ENCODE assay signal across 7 cellular contexts in genomic region chr11:57547854-57548377, GRCh38. TPM values are rescaled to one million over a fixed set of nuclear protein-coding genes. Genes with fewer than 3 reads are reported as not detected.
DNase-seq lines count a peak whose midpoint lies in the region; ATAC-seq and TF ChIP-seq lines count a peak whose summit lies in the region.

No MANE protein-coding gene starts in this region.

- H3K4me1 ChIP-seq in ovary (ENCODE audit: insufficient read depth) = peaks cover 9% of the 10 kb centered on the region

- no peaks in the 10 kb centered on the region for H3K9me3 ChIP-seq in ovary

- H3K4me1 Mint-ChIP-seq in glutamatergic neuron (ENCODE audit: low read depth, unreplicated experiment) = peaks cover 3% of the 10 kb centered on the region

- peak overlapping the region in 1 of 2 donors; percentile 45 for H3K27ac ChIP-seq in ovary

- peak; percentile 83 for ATAC-seq in HG02759 (IDR thresholded peaks at IDR 0.05; ENCODE audit: unreplicated experiment)

- 17 to 19% (median 18%) methylated on average over 6 of the region's 6 CpGs for WGBS in ovary, 3 donors

- peak; percentile 22 for TF ChIP-seq POLR2A in GM19099 (IDR thresholded peaks at IDR 0.05; ENCODE audit: extremely low read depth, insufficient read length, low read depth)
- TF ChIP-seq POLR2A in ovary (IDR thresholded peaks at IDR 0.05) = no peak

- H3K27me3 Mint-ChIP-seq in glutamatergic neuron (ENCODE audit: unreplicated experiment) = peaks cover 3% of the 10 kb centered on the region

- H3K27ac Mint-ChIP-seq in glutamatergic neuron (ENCODE audit: unreplicated experiment) = no peak overlapping the region

- H3K36me3 ChIP-seq in ovary = no peaks in the 10 kb centered on the region

- H3K4me3 Mint-ChIP-seq in glutamatergic neuron (ENCODE audit: unreplicated experiment) = no peak overlapping the region

- DNase-seq in NOMO-1 treated with dmso at 0.1 percent for 144 hours (lab: John Stamatoyannopoulos, UW; ENCODE audit: unreplicated experiment) (peak; percentile 16), ovary (peak; percentile 50 to 66 (median 65)), glutamatergic neuron (no peak), HCEC 1CT (no peak)
- no peak for DNase-seq in stimulated activated CD4-positive, alpha-beta T cell treated with anti-CD3 and anti-CD28 coated beads, Interleukin-15, amount 100 ng/mL, for 24 hours

- TF ChIP-seq CTCF in ovary (IDR thresholded peaks at IDR 0.05) (no peak), glutamatergic neuron (IDR thresholded peaks at IDR 0.05; ENCODE audit: partially characterized antibody, unreplicated experiment) (no peak)

- peaks cover 6% of the 10 kb centered on the region for H3K36me3 Mint-ChIP-seq in glutamatergic neuron (ENCODE audit: unreplicated experiment)

- peaks cover 6% of the 10 kb centered on the region for H3K9me3 Mint-ChIP-seq in glutamatergic neuron (ENCODE audit: unreplicated experiment)

- TF ChIP-seq EP300 in ovary (IDR thresholded peaks at IDR 0.05) = no peak

- H3K27me3 ChIP-seq in ovary = no peaks in the 10 kb centered on the region

- H3K4me3 ChIP-seq in ovary = no peak overlapping the region

- intact Hi-C loops in ovary (cut with DNase I) = no loop called here

RNA-seq across cellular contexts. Expression of gene SMTNL1, which starts 10.5 kb away (rescaled TPM):
- total RNA-seq in ovary = not detected
- not detected for polyA plus RNA-seq in ovary
- not detected for total RNA-seq in glutamatergic neuron (ENCODE audit: unreplicated experiment)

RNA-seq across cellular contexts. Expression of gene TIMM10, which starts 17.4 kb away (rescaled TPM):
- total RNA-seq in ovary = 10 to 100 TPM; 23.4 to 42.0 (median 38.0) TPM
- 10 to 100 TPM; 32.0 to 36.2 TPM for polyA plus RNA-seq in ovary
- 51.2 TPM for total RNA-seq in glutamatergic neuron (ENCODE audit: unreplicated experiment)

RNA-seq across cellular contexts. Expression of gene UBE2L6, which starts 19.6 kb away (rescaled TPM):
- total RNA-seq in ovary (10 to 100 TPM; 27.2 to 71.0 (median 59.7) TPM), glutamatergic neuron (ENCODE audit: unreplicated experiment) (199 TPM)
- polyA plus RNA-seq in ovary = 100 to 1,000 TPM in 1 of 2 donors, 10 to 100 TPM in 1; 51.1 to 114 TPM

RNA-seq across cellular contexts. Expression of gene SLC43A1, which starts 32.4 kb away (rescaled TPM):
- total RNA-seq in ovary = 10 to 100 TPM; 11.5 to 23.5 (median 18.6) TPM
- polyA plus RNA-seq in ovary = 10 to 100 TPM; 14.8 to 30.4 TPM
- 5.2 TPM for total RNA-seq in glutamatergic neuron (ENCODE audit: unreplicated experiment)

RNA-seq across cellular contexts. Expression of gene SERPING1, which starts 49.6 kb away (rescaled TPM):
- 100 to 1,000 TPM; 454 to 906 (median 709) TPM for total RNA-seq in ovary
- polyA plus RNA-seq in ovary = 1,000 to 10,000 TPM in 1 of 2 donors, 100 to 1,000 TPM in 1; 731 to 2,358 TPM
- total RNA-seq in glutamatergic neuron (ENCODE audit: unreplicated experiment) = 46.1 TPM

Comparison
In these comparisons a context has a peak if more than half of its experiments do, and no peak if none do; other contexts are left out.
1. DNase-seq: peak in NOMO-1 treated with dmso at 0.1 percent for 144 hours (single experiment) and ovary (5 of 5); none in glutamatergic neuron (single experiment), HCEC 1CT (single experiment) and stimulated activated CD4-positive, alpha-beta T cell treated with anti-CD3 and anti-CD28 coated beads, Interleukin-15, amount 100 ng/mL, for 24 hours (single experiment).